ENCODE assay signal across 27 cellular contexts in genomic region chr2:114170070-114170469, GRCh38.
DNase-seq lines count a peak whose midpoint lies in the region; FAIRE-seq and TF ChIP-seq lines count a peak whose summit lies in the region.
"Had no signal": no experiment of that assay in that cellular context is flagged by ENCODE, and none has a peak within 500 bp of the region (broad histone marks: within the 10 kb centered on the region; RNA-seq: fewer than 3 reads in every experiment).

No MANE protein-coding gene starts in this region.

- H3K27ac ChIP-seq in RWPE1: no peak overlapping the region
- no peak overlapping the region for H3K27ac ChIP-seq in small intestine (ENCODE audit: low read depth in 1 of 2, low read length in 1 of 2)
- H3K27ac ChIP-seq: BLaER1 treated with 17β-estradiol and CSF1 and Interleukin-3, amounts not matched to agents 10 nM and 100 nM; pancreas; spleen; upper lobe of left lung had no signal

- no peaks in the 10 kb centered on the region for H3K27me3 ChIP-seq in small intestine (ENCODE audit: control insufficient read depth in 2 of 2, insufficient read depth in 2 of 2, low read length in 2 of 2)
- H3K27me3 ChIP-seq: BLaER1 treated with 17β-estradiol and CSF1 and Interleukin-3, amounts not matched to agents 10 nM and 100 nM; pancreas; Peyer's patch; upper lobe of left lung had no signal

- H3K36me3 Mint-ChIP-seq in glutamatergic neuron (ENCODE audit: unreplicated experiment): no peaks in the 10 kb centered on the region
- H3K36me3 Mint-ChIP-seq: activated naive CD4-positive, alpha-beta T cell treated with anti-CD3 and anti-CD28 coated beads, Interleukin-2, amount 50 U/mL, for 72 hours; IgD-negative memory B cell had no signal

- H3K27me3 Mint-ChIP-seq in glutamatergic neuron (ENCODE audit: unreplicated experiment): no peaks in the 10 kb centered on the region
- H3K27me3 Mint-ChIP-seq: dendritic cell treated with granulocyte-macrophage colony-stimulating factor and Interleukin-4, amounts not matched to agents 40 ng/mL and 50 ng/mL, for 4 days had no signal

- H3K27ac Mint-ChIP-seq in glutamatergic neuron (ENCODE audit: unreplicated experiment): no peak overlapping the region
- H3K27ac Mint-ChIP-seq: activated CD8-positive, alpha-beta T cell treated with anti-CD3 and anti-CD28 coated beads, Interleukin-2, amount 10 ng/mL, durations not matched to agents 7 days and 5 days; activated naive CD4-positive, alpha-beta T cell treated with anti-CD3 and anti-CD28 coated beads, Interleukin-2, amount 50 U/mL, for 72 hours; activated T-helper 2 cell treated with anti-CD3 and anti-CD28 coated beads, Interferon-gamma antibody, Interleukin-2, Interleukin-4, amounts not matched to agents 10 μg/mL and 5 μg/mL and 100 μg/mL, durations not matched to agents 14 hours and 24 hours and 36 hours; dendritic cell treated with granulocyte-macrophage colony-stimulating factor and Interleukin-4, amounts not matched to agents 40 ng/mL and 50 ng/mL, for 4 days; IgD-negative memory B cell had no signal

- POLR2A ChIA-PET in RWPE1 (lab: Yijun Ruan, JAX; ENCODE audit: low non-redundant PET): no interaction called here

- TF ChIP-seq CTCF in RWPE1 (conservative IDR thresholded peaks at IDR 0.05; ENCODE audit: low read depth): no peak
- TF ChIP-seq CTCF in epithelial cell of proximal tubule (conservative IDR thresholded peaks at IDR 0.05; ENCODE audit: low read depth, low read length): no peak
- TF ChIP-seq CTCF in glutamatergic neuron (IDR thresholded peaks at IDR 0.05; ENCODE audit: partially characterized antibody, unreplicated experiment): no peak

- H3K4me3 Mint-ChIP-seq in glutamatergic neuron (ENCODE audit: unreplicated experiment): no peak overlapping the region
- H3K4me3 Mint-ChIP-seq: activated CD8-positive, alpha-beta T cell treated with anti-CD3 and anti-CD28 coated beads, Interleukin-2, amount 10 ng/mL, durations not matched to agents 7 days and 5 days; dendritic cell treated with granulocyte-macrophage colony-stimulating factor and Interleukin-4, amounts not matched to agents 40 ng/mL and 50 ng/mL, for 4 days; IgD-negative memory B cell had no signal

- CTCF ChIA-PET in RWPE1 (lab: Yijun Ruan, JAX): no interaction called here

- no peaks in the 10 kb centered on the region for H3K9me3 Mint-ChIP-seq in glutamatergic neuron (ENCODE audit: unreplicated experiment)
- H3K9me3 Mint-ChIP-seq: activated T-helper 2 cell treated with anti-CD3 and anti-CD28 coated beads, Interferon-gamma antibody, Interleukin-2, Interleukin-4, amounts not matched to agents 10 μg/mL and 5 μg/mL and 100 μg/mL, durations not matched to agents 14 hours and 24 hours and 36 hours; dendritic cell treated with granulocyte-macrophage colony-stimulating factor and Interleukin-4, amounts not matched to agents 40 ng/mL and 50 ng/mL, for 4 days had no signal

- no peaks in the 10 kb centered on the region for H3K4me1 ChIP-seq in small intestine (ENCODE audit: control insufficient read depth in 2 of 2, insufficient read depth in 1 of 2, low read depth in 1 of 2, low read length in 1 of 2)
- H3K4me1 ChIP-seq: BLaER1 treated with 17β-estradiol and CSF1 and Interleukin-3, amounts not matched to agents 10 nM and 100 nM; pancreas; Peyer's patch; spleen; upper lobe of left lung had no signal

- H3K4me1 Mint-ChIP-seq in glutamatergic neuron (ENCODE audit: low read depth, unreplicated experiment): no peaks in the 10 kb centered on the region

- FAIRE-seq in H54 (lab: Jason Lieb, UNC): no peak
- FAIRE-seq in small intestine (lab: Jason Lieb, UNC): no peak
- FAIRE-seq: pancreas, TTC549 had no signal

- H3K36me3 ChIP-seq in small intestine (ENCODE audit: control insufficient read depth in 2 of 2, insufficient read depth in 2 of 2, low read length in 2 of 2): no peaks in the 10 kb centered on the region
- H3K36me3 ChIP-seq: BLaER1 treated with 17β-estradiol and CSF1 and Interleukin-3, amounts not matched to agents 10 nM and 100 nM; pancreas; Peyer's patch; spleen; upper lobe of left lung had no signal

- WGBS in small intestine, 3 donors: 21 to 54% (median 27%) methylated on average over 1 of the region's 1 CpG

- no peaks in the 10 kb centered on the region for H3K9me3 ChIP-seq in small intestine (ENCODE audit: control insufficient read depth, low read depth)
- H3K9me3 ChIP-seq: BLaER1 treated with 17β-estradiol and CSF1 and Interleukin-3, amounts not matched to agents 10 nM and 100 nM; pancreas; spleen; upper lobe of left lung had no signal

- DNase-seq in H54 (ENCODE audit: insufficient read length, low spot score) (peak; percentile 10), RWPE1 (ENCODE audit: low spot score) (peak; percentile 27), epithelial cell of proximal tubule (ENCODE audit: low read depth) (peak; percentile 69), small intestine (peak; percentile 77), NOMO-1 treated with DMSO at 0.1 percent for 48 hours (lab: John Stamatoyannopoulos, UW; ENCODE audit: unreplicated experiment) (no peak), glutamatergic neuron (no peak), iPS-NIHi7 (ENCODE audit: extremely low spot score) (no peak)
- DNase-seq: activated CD4-positive, alpha-beta T cell treated with anti-CD3 and anti-CD28 coated beads for 1 hour; activated CD8-positive, alpha-beta T cell treated with anti-CD3 and anti-CD28 coated beads, Interleukin-2, amount 10 ng/mL, durations not matched to agents 7 days and 5 days; aorta; GOT3; NCI-H1105 treated with DMSO at 0.1 percent for 48 hours; NCI-H2029; NCI-H526 treated with DMSO at 0.1 percent for 48 hours; pancreas; spleen; stimulated activated CD4-positive, alpha-beta T cell treated with anti-CD3 and anti-CD28 coated beads, Interleukin-2, amount 100 ng/mL, for 48 hours; substantia nigra; T-helper 1 cell; upper lobe of left lung had no signal

- TF ChIP-seq POLR2A in H54 (IDR thresholded peaks at IDR 0.05; ENCODE audit: low read depth, low read length): no peak

- no peak overlapping the region for H3K4me3 ChIP-seq in epithelial cell of proximal tubule (ENCODE audit: low read depth, low read length)
- no peak overlapping the region for H3K4me3 ChIP-seq in small intestine (ENCODE audit: low read depth in 1 of 2, low read length in 2 of 2)
- H3K4me3 ChIP-seq: BLaER1 treated with 17β-estradiol and CSF1 and Interleukin-3, amounts not matched to agents 10 nM and 100 nM; pancreas; Peyer's patch; spleen; upper lobe of left lung had no signal

Comparison
In these comparisons a context has a peak if more than half of its experiments do, and no peak if none do; other contexts are left out.
1. DNase-seq: peak in H54 (single experiment), RWPE1 (single experiment), epithelial cell of proximal tubule (single experiment) and small intestine (single experiment); none in NOMO-1 treated with DMSO at 0.1 percent for 48 hours (single experiment), glutamatergic neuron (single experiment) and iPS-NIHi7 (single experiment).